10 cellular contexts compared by ENCODE assay signal in the genomic region with DNA sequence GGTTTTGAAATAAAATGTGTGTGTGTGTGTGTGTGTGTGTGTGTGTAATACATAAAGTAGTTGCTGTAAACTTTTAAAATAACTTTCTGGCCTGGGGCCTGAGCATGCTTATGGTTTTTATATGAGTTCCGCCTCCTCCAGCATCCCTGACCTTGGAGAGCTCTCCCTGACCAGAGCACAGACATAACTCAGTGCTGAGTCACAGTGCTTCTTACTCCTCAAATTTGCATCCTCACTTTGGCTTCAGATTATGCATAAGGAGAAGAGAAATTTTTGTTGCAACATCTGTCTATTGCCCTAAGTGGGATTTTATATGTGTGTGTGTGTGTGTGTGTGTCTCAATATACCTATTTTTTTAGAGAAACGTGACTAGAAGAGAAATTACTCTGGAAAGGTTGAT.
A peak's percentile ranks its signal among the peaks of the same experiment; 100 is the strongest.
DNase-seq lines count a peak whose midpoint lies in the region; ATAC-seq lines count a peak whose summit lies in the region.
"Had no signal": no experiment of that assay in that cellular context is flagged by ENCODE, and none has a peak within 500 bp of the region (broad histone marks: within the 10 kb centered on the region; RNA-seq: fewer than 3 reads in every experiment).

No MANE protein-coding gene starts in this region.

- H3K27ac Mint-ChIP-seq in stimulated activated naive B cell treated with anti-CD40 and anti-IgM and Interleukin-4, amounts not matched to agents 10 μg/mL and 1 μg/mL and 100 μg/mL, for 72 hours = peak overlapping the region; percentile 63
- no peak overlapping the region for H3K27ac Mint-ChIP-seq in activated T-cell treated with anti-CD3 and anti-CD28 coated beads, Interleukin-2, amount 50 U/mL, for 72 hours
- H3K27ac Mint-ChIP-seq: activated CD4-positive, alpha-beta memory T cell treated with anti-CD3 and anti-CD28 coated beads for 36 hours had no signal

- peaks cover 27 to 44% of the 10 kb centered on the region in 2 donors for H3K36me3 Mint-ChIP-seq in stimulated activated naive B cell treated with anti-CD40 and anti-IgM and Interleukin-4, amounts not matched to agents 10 μg/mL and 1 μg/mL and 100 μg/mL, for 72 hours
- H3K36me3 Mint-ChIP-seq in activated T-cell treated with anti-CD3 and anti-CD28 coated beads, Interleukin-2, amount 50 U/mL, for 72 hours (ENCODE audit: insufficient read depth in 2 of 2) = peaks cover 2 to 6% of the 10 kb centered on the region in 2 donors

- H3K4me3 ChIP-seq in iPS-15b (ENCODE audit: low read depth, low read length) = no peak overlapping the region
- H3K4me3 ChIP-seq: Peyer's patch had no signal

- peaks cover 22% of the 10 kb centered on the region for H3K4me1 ChIP-seq in iPS-15b (ENCODE audit: control insufficient read depth, insufficient read depth, low read length)
- H3K4me1 ChIP-seq: Peyer's patch had no signal

- H3K4me1 Mint-ChIP-seq in stimulated activated naive B cell treated with anti-CD40 and anti-IgM and Interleukin-4, amounts not matched to agents 10 μg/mL and 1 μg/mL and 100 μg/mL, for 72 hours = peaks cover 11 to 29% of the 10 kb centered on the region in 2 donors
- peaks cover 6% of the 10 kb centered on the region for H3K4me1 Mint-ChIP-seq in activated T-cell treated with anti-CD3 and anti-CD28 coated beads, Interleukin-2, amount 50 U/mL, for 72 hours (ENCODE audit: low read depth)

- no peak overlapping the region for H3K4me3 Mint-ChIP-seq in stimulated activated naive B cell treated with anti-CD40 and anti-IgM and Interleukin-4, amounts not matched to agents 10 μg/mL and 1 μg/mL and 100 μg/mL, for 72 hours
- H3K4me3 Mint-ChIP-seq in activated T-cell treated with anti-CD3 and anti-CD28 coated beads, Interleukin-2, amount 50 U/mL, for 72 hours = no peak overlapping the region
- H3K4me3 Mint-ChIP-seq: activated CD4-positive, alpha-beta memory T cell treated with anti-CD3 and anti-CD28 coated beads for 36 hours had no signal

- H3K9me3 ChIP-seq in iPS-15b (ENCODE audit: control insufficient read depth, insufficient read depth, low read length) = no peaks in the 10 kb centered on the region
- H3K9me3 ChIP-seq: Peyer's patch had no signal

- no peaks in the 10 kb centered on the region for H3K27me3 Mint-ChIP-seq in stimulated activated naive B cell treated with anti-CD40 and anti-IgM and Interleukin-4, amounts not matched to agents 10 μg/mL and 1 μg/mL and 100 μg/mL, for 72 hours
- H3K27me3 Mint-ChIP-seq in activated T-cell treated with anti-CD3 and anti-CD28 coated beads, Interleukin-2, amount 50 U/mL, for 72 hours (ENCODE audit: low read depth) = no peaks in the 10 kb centered on the region
- H3K27me3 Mint-ChIP-seq: activated CD4-positive, alpha-beta memory T cell treated with anti-CD3 and anti-CD28 coated beads for 36 hours had no signal

- DNase-seq in NCI-H2227 (lab: John Stamatoyannopoulos, UW; ENCODE audit: unreplicated experiment) (peak; percentile 7), NCI-H2227 treated with DMSO at 0.1 percent for 48 hours (lab: John Stamatoyannopoulos, UW) (no peak), astrocyte of the hippocampus (ENCODE audit: low read depth, low spot score) (peak; percentile 76)
- DNase-seq in stimulated activated naive B cell treated with anti-CD40 and anti-IgM and Interleukin-4, amounts not matched to agents 10 μg/mL and 1 μg/mL and 100 μg/mL, for 72 hours = no peak
- no peak for DNase-seq in activated T-cell treated with anti-CD3 and anti-CD28 coated beads, Interleukin-2, amount 50 U/mL, for 48 hours
- DNase-seq in activated CD4-positive, alpha-beta T cell treated with anti-CD3 and anti-CD28 coated beads for 1 hour = no peak
- no peak for DNase-seq in activated T-cell treated with anti-CD3 and anti-CD28 coated beads, Interleukin-2, amount 50 U/mL, for 72 hours
- DNase-seq: activated CD4-positive, alpha-beta memory T cell treated with anti-CD3 and anti-CD28 coated beads for 36 hours; Peyer's patch had no signal

- no peaks in the 10 kb centered on the region for H3K36me3 ChIP-seq in iPS-15b (ENCODE audit: control insufficient read depth, insufficient read depth, low read length)
- H3K36me3 ChIP-seq: Peyer's patch had no signal

- ATAC-seq in stimulated activated naive B cell treated with anti-CD40 and anti-IgM and Interleukin-4, amounts not matched to agents 10 μg/mL and 1 μg/mL and 100 μg/mL, for 72 hours (replicated peaks) = no peak
- ATAC-seq in activated T-cell treated with anti-CD3 and anti-CD28 coated beads, Interleukin-2, amount 50 U/mL, for 72 hours (replicated peaks in 1 of 2) = no peak

- H3K27me3 ChIP-seq in iPS-15b (ENCODE audit: control insufficient read depth, insufficient read depth, low read length) = no peaks in the 10 kb centered on the region
- H3K27me3 ChIP-seq: Peyer's patch had no signal

- peaks cover 0 to 1% of the 10 kb centered on the region in 2 donors for H3K9me3 Mint-ChIP-seq in stimulated activated naive B cell treated with anti-CD40 and anti-IgM and Interleukin-4, amounts not matched to agents 10 μg/mL and 1 μg/mL and 100 μg/mL, for 72 hours
- peaks cover 0 to 2% of the 10 kb centered on the region in 2 donors for H3K9me3 Mint-ChIP-seq in activated T-cell treated with anti-CD3 and anti-CD28 coated beads, Interleukin-2, amount 50 U/mL, for 72 hours
- H3K9me3 Mint-ChIP-seq: activated CD4-positive, alpha-beta memory T cell treated with anti-CD3 and anti-CD28 coated beads for 36 hours had no signal

- peak overlapping the region; percentile 20 for H3K9ac ChIP-seq in iPS-15b (ENCODE audit: low read depth, low read length)

Comparison
In these comparisons a context has a peak if more than half of its experiments do, and no peak if none do; other contexts are left out.
1. DNase-seq: peak in NCI-H2227 (single experiment) and astrocyte of the hippocampus (single experiment); none in NCI-H2227 treated with DMSO at 0.1 percent for 48 hours (single experiment), stimulated activated naive B cell treated with anti-CD40 and anti-IgM and Interleukin-4, amounts not matched to agents 10 μg/mL and 1 μg/mL and 100 μg/mL, for 72 hours (single experiment), activated T-cell treated with anti-CD3 and anti-CD28 coated beads, Interleukin-2, amount 50 U/mL, for 48 hours (0 of 2), activated CD4-positive, alpha-beta T cell treated with anti-CD3 and anti-CD28 coated beads for 1 hour (single experiment) and activated T-cell treated with anti-CD3 and anti-CD28 coated beads, Interleukin-2, amount 50 U/mL, for 72 hours (0 of 2).